Comparison of ENCODE assay signal across 22 cellular contexts in the genomic region with DNA sequence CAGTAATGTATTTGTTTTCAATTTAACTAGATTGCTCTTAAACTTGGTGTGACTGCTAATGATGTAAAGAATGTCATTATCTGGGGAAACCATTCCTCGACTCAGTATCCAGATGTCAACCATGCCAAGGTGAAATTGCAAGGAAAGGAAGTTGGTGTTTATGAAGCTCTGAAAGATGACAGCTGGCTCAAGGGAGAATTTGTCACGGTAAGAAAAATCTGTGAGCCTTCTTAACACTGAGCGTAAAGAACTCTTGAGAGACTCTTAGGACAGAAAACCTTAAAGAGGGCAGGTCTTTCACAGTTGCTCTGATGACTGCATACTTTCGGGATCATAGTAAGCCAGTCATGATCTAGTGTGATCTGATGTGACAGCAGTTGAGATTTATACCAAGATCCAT.
"Had no signal": no experiment of that assay in that cellular context is flagged by ENCODE, and none has a peak within 500 bp of the region (broad histone marks: within the 10 kb centered on the region; RNA-seq: fewer than 3 reads in every experiment).

No MANE protein-coding gene starts in this region.

- H3K27ac Mint-ChIP-seq: dendritic cell treated with granulocyte-macrophage colony-stimulating factor and Interleukin-4, amounts not matched to agents 40 ng/mL and 50 ng/mL, for 4 days; immature natural killer cell; naive thymus-derived CD4-positive, alpha-beta T cell; stimulated activated naive B cell treated with anti-CD40 and anti-IgM and Interleukin-4, amounts not matched to agents 10 μg/mL and 1 μg/mL and 100 μg/mL, for 72 hours; stimulated activated naive CD8-positive, alpha-beta T cell treated with anti-CD3 and anti-CD28 coated beads, Interleukin-15, Interleukin-2, amounts not matched to agents 100 ng/mL and 50 ng/mL, for 24 hours had no signal

- H3K4me1 Mint-ChIP-seq: immature natural killer cell; stimulated activated naive B cell treated with anti-CD40 and anti-IgM and Interleukin-4, amounts not matched to agents 10 μg/mL and 1 μg/mL and 100 μg/mL, for 72 hours had no signal

- H3K9me3 Mint-ChIP-seq: dendritic cell treated with granulocyte-macrophage colony-stimulating factor and Interleukin-4, amounts not matched to agents 40 ng/mL and 50 ng/mL, for 4 days; immature natural killer cell; naive thymus-derived CD4-positive, alpha-beta T cell; stimulated activated naive CD8-positive, alpha-beta T cell treated with anti-CD3 and anti-CD28 coated beads, Interleukin-15, Interleukin-2, amounts not matched to agents 100 ng/mL and 50 ng/mL, for 24 hours had no signal

- ATAC-seq: left colon; left ventricle myocardium superior; naive thymus-derived CD4-positive, alpha-beta T cell; psoas muscle; right cardiac atrium; stimulated activated naive B cell treated with anti-CD40 and anti-IgM and Interleukin-4, amounts not matched to agents 10 μg/mL and 1 μg/mL and 100 μg/mL, for 72 hours had no signal

- H3K27me3 Mint-ChIP-seq: dendritic cell treated with granulocyte-macrophage colony-stimulating factor and Interleukin-4, amounts not matched to agents 40 ng/mL and 50 ng/mL, for 4 days; naive thymus-derived CD4-positive, alpha-beta T cell; stimulated activated naive B cell treated with anti-CD40 and anti-IgM and Interleukin-4, amounts not matched to agents 10 μg/mL and 1 μg/mL and 100 μg/mL, for 72 hours; stimulated activated naive CD8-positive, alpha-beta T cell treated with anti-CD3 and anti-CD28 coated beads, Interleukin-15, Interleukin-2, amounts not matched to agents 100 ng/mL and 50 ng/mL, for 24 hours had no signal

- DNase-seq: colonic mucosa; effector memory CD4-positive, alpha-beta T cell; hypothalamus; immature natural killer cell; islet precursor cell; kidney glomerular epithelial cell; left colon; left ventricle myocardium superior; mesenchymal stem cell; midbrain; naive thymus-derived CD4-positive, alpha-beta T cell; occipital lobe; ovary; posterior cingulate gyrus; psoas muscle; right cardiac atrium; sigmoid colon; stimulated activated CD4-positive, alpha-beta T cell treated with anti-CD3 and anti-CD28 coated beads, Interleukin-2, amount 100 ng/mL, for 48 hours; stimulated activated naive B cell treated with anti-CD40 and anti-IgM and Interleukin-4, amounts not matched to agents 10 μg/mL and 1 μg/mL and 100 μg/mL, for 72 hours; upper lobe of left lung had no signal

- H3K4me3 Mint-ChIP-seq: dendritic cell treated with granulocyte-macrophage colony-stimulating factor and Interleukin-4, amounts not matched to agents 40 ng/mL and 50 ng/mL, for 4 days; immature natural killer cell; naive thymus-derived CD4-positive, alpha-beta T cell; stimulated activated naive B cell treated with anti-CD40 and anti-IgM and Interleukin-4, amounts not matched to agents 10 μg/mL and 1 μg/mL and 100 μg/mL, for 72 hours; stimulated activated naive CD8-positive, alpha-beta T cell treated with anti-CD3 and anti-CD28 coated beads, Interleukin-15, Interleukin-2, amounts not matched to agents 100 ng/mL and 50 ng/mL, for 24 hours had no signal
